In genomic region chr4:1752284-1753041, GRCh38 we compare ENCODE assay signal across 10 cellular contexts. TPM values are rescaled to one million over a fixed set of nuclear protein-coding genes. Genes with fewer than 3 reads are reported as not detected.
DNase-seq lines count a peak whose midpoint lies in the region; ATAC-seq and TF ChIP-seq lines count a peak whose summit lies in the region.
"Had no signal": no experiment of that assay in that cellular context is flagged by ENCODE, and none has a peak within 500 bp of the region (broad histone marks: within the 10 kb centered on the region; RNA-seq: fewer than 3 reads in every experiment).

No MANE protein-coding gene starts in this region.

- 49 to 57% (median 50%) methylated on average over 23 to 35 of the region's 35 CpGs for WGBS in ovary, 3 donors

- peak; percentile 28 for ATAC-seq in activated naive CD8-positive, alpha-beta T cell treated with anti-CD3 and anti-CD28 coated beads, Interleukin-2, amount 10 ng/mL, durations not matched to agents 7 days and 5 days (ENCODE audit: low read depth)
- ATAC-seq in mucosa of descending colon (peak; percentile 52), GM19035 (IDR thresholded peaks at IDR 0.05; ENCODE audit: unreplicated experiment) (no peak), GM19023 (IDR thresholded peaks at IDR 0.05; ENCODE audit: unreplicated experiment) (no peak)
- ATAC-seq: body of pancreas had no signal

- H3K4me1 Mint-ChIP-seq in activated naive CD8-positive, alpha-beta T cell treated with anti-CD3 and anti-CD28 coated beads, Interleukin-2, amount 10 ng/mL, durations not matched to agents 7 days and 5 days: peaks cover 2% of the 10 kb centered on the region

- H3K36me3 ChIP-seq in Karpas-422 (ENCODE audit: insufficient read depth, low read length) (no peaks in the 10 kb centered on the region), mucosa of descending colon (ENCODE audit: low read depth) (no peaks in the 10 kb centered on the region), ovary (no peaks in the 10 kb centered on the region)

- intact Hi-C loops in mucosa of descending colon (cut with DNase I, micrococcal nuclease) (loop anchor here in 1 of 2 donors (10.0 kb wide), 1 partner anchor 52 kb away; no protein-coding TSS in a partner anchor), ovary (cut with DNase I) (no loop called here)

- H3K27ac Mint-ChIP-seq in activated naive CD8-positive, alpha-beta T cell treated with anti-CD3 and anti-CD28 coated beads, Interleukin-2, amount 10 ng/mL, durations not matched to agents 7 days and 5 days: peak overlapping the region; percentile 60

- DNase-seq in Daoy (ENCODE audit: low read depth) (peak; percentile 41), Karpas-422 (no peak), mucosa of descending colon (peak in 2 of 3 donors; percentile 39 to 57), NCI-H187 (lab: John Stamatoyannopoulos, UW) (no peak), ovary (no peak)
- DNase-seq in activated naive CD8-positive, alpha-beta T cell treated with anti-CD3 and anti-CD28 coated beads, Interleukin-2, amount 10 ng/mL, durations not matched to agents 7 days and 5 days: peak; percentile 59

- H4K20me1 ChIP-seq in Karpas-422 (ENCODE audit: insufficient read depth, low read depth, low read length): 0 out of 2 replicates have a peak, but pooled peaks cover 3% of the 10 kb centered on the region

- H3K4me3 Mint-ChIP-seq in activated naive CD8-positive, alpha-beta T cell treated with anti-CD3 and anti-CD28 coated beads, Interleukin-2, amount 10 ng/mL, durations not matched to agents 7 days and 5 days: no peak overlapping the region

- H3K9me3 Mint-ChIP-seq in activated naive CD8-positive, alpha-beta T cell treated with anti-CD3 and anti-CD28 coated beads, Interleukin-2, amount 10 ng/mL, durations not matched to agents 7 days and 5 days: no peaks in the 10 kb centered on the region

- H2AFZ ChIP-seq in Karpas-422 (ENCODE audit: low read length): no peak overlapping the region

- no peaks in the 10 kb centered on the region for H3K27me3 Mint-ChIP-seq in activated naive CD8-positive, alpha-beta T cell treated with anti-CD3 and anti-CD28 coated beads, Interleukin-2, amount 10 ng/mL, durations not matched to agents 7 days and 5 days

- H3K79me2 ChIP-seq in Karpas-422 (ENCODE audit: low read length): no peaks in the 10 kb centered on the region

- H3K9me3 ChIP-seq in Karpas-422 (ENCODE audit: low read length) (no peaks in the 10 kb centered on the region), mucosa of descending colon (no peaks in the 10 kb centered on the region), ovary (no peaks in the 10 kb centered on the region)
- H3K9me3 ChIP-seq: body of pancreas had no signal

- H3K27me3 ChIP-seq in Karpas-422 (ENCODE audit: low read length): no peaks in the 10 kb centered on the region
- H3K27me3 ChIP-seq in ovary: no peaks in the 10 kb centered on the region
- H3K27me3 ChIP-seq: body of pancreas had no signal

- H3K27ac ChIP-seq in Karpas-422 (ENCODE audit: low read length): no peak overlapping the region
- no peak overlapping the region for H3K27ac ChIP-seq in ovary
- H3K27ac ChIP-seq: SK-N-MC had no signal

- TF ChIP-seq CTCF in mucosa of descending colon (IDR thresholded peaks at IDR 0.05) (no peak), ovary (IDR thresholded peaks at IDR 0.05) (no peak)

- no peak overlapping the region for H3K4me3 ChIP-seq in Karpas-422 (ENCODE audit: low read length)
- no peak overlapping the region for H3K4me3 ChIP-seq in mucosa of descending colon
- H3K4me3 ChIP-seq in ovary: no peak overlapping the region
- H3K4me3 ChIP-seq: body of pancreas, SK-N-MC had no signal

- peak overlapping the region; percentile 7 for H3K4me2 ChIP-seq in Karpas-422 (ENCODE audit: low read depth, low read length, poor library complexity, severe bottlenecking)

- POLR2A ChIA-PET in activated naive CD8-positive, alpha-beta T cell treated with anti-CD3 and anti-CD28 coated beads, Interleukin-2, amount 10 ng/mL, durations not matched to agents 7 days and 5 days (lab: Charles Lee): interaction anchor here (1.0 kb wide), 1 partner anchor 52 kb away, joined by 3 read pairs; no protein-coding TSS in a partner anchor

- TF ChIP-seq EP300 in ovary (IDR thresholded peaks at IDR 0.05): no peak

- no peak overlapping the region for H3K9ac ChIP-seq in Karpas-422 (ENCODE audit: low read length)

- no peaks in the 10 kb centered on the region for H3K9me2 ChIP-seq in Karpas-422 (replicated peaks; ENCODE audit: insufficient read depth, low read length)

- TF ChIP-seq POLR2A in ovary (IDR thresholded peaks at IDR 0.05): no peak

- no peaks in the 10 kb centered on the region for H3K36me3 Mint-ChIP-seq in activated naive CD8-positive, alpha-beta T cell treated with anti-CD3 and anti-CD28 coated beads, Interleukin-2, amount 10 ng/mL, durations not matched to agents 7 days and 5 days

- H3K4me1 ChIP-seq in Karpas-422 (ENCODE audit: low read length): peaks cover 14% of the 10 kb centered on the region
- peaks cover 8% of the 10 kb centered on the region for H3K4me1 ChIP-seq in mucosa of descending colon (ENCODE audit: low read depth)
- H3K4me1 ChIP-seq in ovary (ENCODE audit: insufficient read depth): peaks cover 2% of the 10 kb centered on the region

RNA-seq across cellular contexts. Expression of gene TACC3, which starts 31.1 kb away (rescaled TPM):
- total RNA-seq in Daoy (2014; rRNA removed; shearing (Covaris generic)): 24.5 and 34.9 TPM in 2 replicates
- 22.0 and 37.6 TPM in 2 replicates for total RNA-seq in Karpas-422 (2014; rRNA removed; shearing (Covaris generic); ENCODE audit: low replicate concordance)
- 100 to 1,000 TPM; 234 to 235 TPM for total RNA-seq in activated naive CD8-positive, alpha-beta T cell treated with anti-CD3 and anti-CD28 coated beads, Interleukin-2, amount 10 ng/mL, durations not matched to agents 7 days and 5 days
- 10 to 100 TPM; 12.0 to 30.2 (median 12.7) TPM for total RNA-seq in mucosa of descending colon
- total RNA-seq in ovary: 10 to 100 TPM in 1 of 7 donors, 1 to 10 TPM in 6; 2.1 to 10.4 (median 6.0) TPM
- polyA plus RNA-seq in ovary: 1 to 10 TPM; 5.3 to 7.0 TPM

RNA-seq across cellular contexts. Expression of gene TMEM129, which starts 31.3 kb away (rescaled TPM):
- 19.9 and 20.6 TPM in 2 replicates for total RNA-seq in Daoy (2014; rRNA removed; shearing (Covaris generic))
- 21.8 and 39.4 TPM in 2 replicates for total RNA-seq in Karpas-422 (2014; rRNA removed; shearing (Covaris generic); ENCODE audit: low replicate concordance)
- 10 to 100 TPM; 27.5 to 27.6 TPM for total RNA-seq in activated naive CD8-positive, alpha-beta T cell treated with anti-CD3 and anti-CD28 coated beads, Interleukin-2, amount 10 ng/mL, durations not matched to agents 7 days and 5 days
- total RNA-seq in mucosa of descending colon: 10 to 100 TPM; 43.7 to 57.0 (median 55.6) TPM
- total RNA-seq in ovary: 10 to 100 TPM; 27.6 to 42.5 (median 40.3) TPM
- 10 to 100 TPM in 1 of 2 donors, 1 to 10 TPM in 1; 5.6 to 43.2 TPM for polyA plus RNA-seq in ovary

RNA-seq across cellular contexts. Expression of gene SLBP, which starts 40.3 kb away (rescaled TPM):
- 126 and 156 TPM in 2 replicates for total RNA-seq in Daoy (2014; rRNA removed; shearing (Covaris generic))
- total RNA-seq in Karpas-422 (2014; rRNA removed; shearing (Covaris generic); ENCODE audit: low replicate concordance): 82.1 and 92.4 TPM in 2 replicates
- 100 to 1,000 TPM in 1 of 2 experiments, 10 to 100 TPM in 1; 99.7 to 103 TPM for total RNA-seq in activated naive CD8-positive, alpha-beta T cell treated with anti-CD3 and anti-CD28 coated beads, Interleukin-2, amount 10 ng/mL, durations not matched to agents 7 days and 5 days
- total RNA-seq in mucosa of descending colon (10 to 100 TPM; 21.9 to 31.7 (median 30.6) TPM), ovary (10 to 100 TPM; 32.0 to 51.4 (median 36.7) TPM)
- 10 to 100 TPM; 30.9 to 64.8 TPM for polyA plus RNA-seq in ovary

RNA-seq across cellular contexts. Expression of gene FGFR3, which starts 40.6 kb away (rescaled TPM):
- 0.46 and 1.0 TPM in 2 replicates for total RNA-seq in Daoy (2014; rRNA removed; shearing (Covaris generic))
- total RNA-seq in Karpas-422 (2014; rRNA removed; shearing (Covaris generic); ENCODE audit: low replicate concordance): not detected in 2 replicates
- total RNA-seq in activated naive CD8-positive, alpha-beta T cell treated with anti-CD3 and anti-CD28 coated beads, Interleukin-2, amount 10 ng/mL, durations not matched to agents 7 days and 5 days: under 1 TPM in 1 of 2 experiments, not detected in 1; 0.14 TPM
- total RNA-seq in mucosa of descending colon: 10 to 100 TPM; 25.5 to 79.1 (median 31.2) TPM
- total RNA-seq in ovary: 1 to 10 TPM in 3 of 7 donors, under 1 TPM in 4; 0.25 to 9.2 (median 0.72) TPM
- under 1 TPM; 0.12 to 0.53 TPM for polyA plus RNA-seq in ovary

Comparison
In these comparisons a context has a peak if more than half of its experiments do, and no peak if none do; other contexts are left out.
1. DNase-seq: peak in Daoy (single experiment), activated naive CD8-positive, alpha-beta T cell treated with anti-CD3 and anti-CD28 coated beads, Interleukin-2, amount 10 ng/mL, durations not matched to agents 7 days and 5 days (single experiment) and mucosa of descending colon (2 of 3); none in Karpas-422 (single experiment), NCI-H187 (0 of 2) and ovary (0 of 5).
2. ATAC-seq: peak in activated naive CD8-positive, alpha-beta T cell treated with anti-CD3 and anti-CD28 coated beads, Interleukin-2, amount 10 ng/mL, durations not matched to agents 7 days and 5 days (single experiment) and mucosa of descending colon (single experiment); none in GM19035 (single experiment) and GM19023 (single experiment).